Comparison of ENCODE assay signal across 20 cellular contexts in the genomic region with DNA sequence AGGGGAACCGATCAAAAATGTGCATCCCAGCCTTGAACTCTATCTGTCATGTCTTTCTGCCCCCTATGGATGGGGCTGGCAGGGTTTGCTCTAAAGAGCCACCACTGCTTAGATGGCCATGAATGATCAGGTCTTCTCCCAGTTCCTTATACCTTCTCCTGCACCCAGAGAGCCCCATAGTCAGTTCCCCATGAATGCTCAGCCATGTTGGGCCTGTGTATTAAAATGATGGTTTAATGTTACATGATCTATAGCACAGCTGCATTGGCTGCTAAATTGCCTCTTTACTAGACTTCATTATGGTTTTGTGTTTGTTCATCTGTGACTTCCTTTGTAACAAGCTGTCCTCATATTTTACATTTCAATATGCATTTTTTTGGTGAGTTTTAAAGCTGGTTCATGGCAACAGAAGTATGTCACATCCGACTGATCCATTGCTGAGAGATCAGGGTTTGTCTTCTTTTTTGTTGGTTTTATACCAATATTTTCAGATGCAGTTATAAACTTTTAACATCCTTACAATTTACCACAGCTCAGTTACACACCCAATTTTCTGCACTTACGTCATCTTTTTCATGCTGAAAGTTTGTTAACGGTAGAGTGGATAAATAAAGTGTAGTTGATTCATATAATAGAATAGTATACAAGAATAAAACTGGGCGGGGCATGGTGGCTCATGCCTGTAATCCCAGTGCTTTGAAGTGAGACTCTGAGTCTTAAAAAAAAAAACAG. TPM values are rescaled to one million over a fixed set of nuclear protein-coding genes. Genes with fewer than 3 reads are reported as not detected.
A peak's percentile ranks its signal among the peaks of the same experiment; 100 is the strongest.
DNase-seq lines count a peak whose midpoint lies in the region; ATAC-seq and TF ChIP-seq lines count a peak whose summit lies in the region.
"Had no signal": no experiment of that assay in that cellular context is flagged by ENCODE, and none has a peak within 500 bp of the region (broad histone marks: within the 10 kb centered on the region; RNA-seq: fewer than 3 reads in every experiment).

No MANE protein-coding gene starts in this region.

- H3K27ac ChIP-seq in HL-60 (replicated peaks) = peak overlapping the region; percentile 49
- H3K27ac ChIP-seq: C4-2B, hepatocyte had no signal

- no peaks in the 10 kb centered on the region for H3K27me3 ChIP-seq in HL-60 (ENCODE audit: insufficient read depth, poor library complexity, severe bottlenecking)
- H3K27me3 ChIP-seq: hepatocyte had no signal

- H3K4me3 ChIP-seq in HL-60 (replicated peaks; ENCODE audit: insufficient read depth, low read length) = no peak overlapping the region
- H3K4me3 ChIP-seq: hepatocyte had no signal

- H3K4me1 Mint-ChIP-seq in activated T-helper 2 cell treated with anti-CD3 and anti-CD28 coated beads, Interferon-gamma antibody, Interleukin-2, Interleukin-4, amounts not matched to agents 10 μg/mL and 5 μg/mL and 100 μg/mL, durations not matched to agents 14 hours and 24 hours and 36 hours (ENCODE audit: low read depth) = no peaks in the 10 kb centered on the region
- no peaks in the 10 kb centered on the region for H3K4me1 Mint-ChIP-seq in effector memory CD8-positive, alpha-beta T cell (ENCODE audit: low read depth in 2 of 2)
- H3K4me1 Mint-ChIP-seq: activated naive CD4-positive, alpha-beta T cell treated with anti-CD3 and anti-CD28 coated beads, Interleukin-2, amount 10 ng/mL, durations not matched to agents 7 days and 5 days had no signal

- H3K27ac Mint-ChIP-seq in activated T-helper 2 cell treated with anti-CD3 and anti-CD28 coated beads, Interferon-gamma antibody, Interleukin-2, Interleukin-4, amounts not matched to agents 10 μg/mL and 5 μg/mL and 100 μg/mL, durations not matched to agents 14 hours and 24 hours and 36 hours = no peak overlapping the region
- H3K27ac Mint-ChIP-seq in effector memory CD8-positive, alpha-beta T cell = no peak overlapping the region
- H3K27ac Mint-ChIP-seq: activated naive CD4-positive, alpha-beta T cell treated with anti-CD3 and anti-CD28 coated beads, Interleukin-2, amount 10 ng/mL, durations not matched to agents 7 days and 5 days; T-helper 1 cell treated with Interleukin-12 subunit alpha and Interleukin-12 subunit beta and Interleukin-4 antibody, amounts not matched to agents 30 μg/mL and 1 μg/mL, for 36 hours had no signal

- no peaks in the 10 kb centered on the region for H3K9me3 Mint-ChIP-seq in activated T-helper 2 cell treated with anti-CD3 and anti-CD28 coated beads, Interferon-gamma antibody, Interleukin-2, Interleukin-4, amounts not matched to agents 10 μg/mL and 5 μg/mL and 100 μg/mL, durations not matched to agents 14 hours and 24 hours and 36 hours
- peaks cover 0 to 2% of the 10 kb centered on the region in 2 donors for H3K9me3 Mint-ChIP-seq in effector memory CD8-positive, alpha-beta T cell
- H3K9me3 Mint-ChIP-seq: activated naive CD4-positive, alpha-beta T cell treated with anti-CD3 and anti-CD28 coated beads, Interleukin-2, amount 10 ng/mL, durations not matched to agents 7 days and 5 days; T-helper 1 cell treated with Interleukin-12 subunit alpha and Interleukin-12 subunit beta and Interleukin-4 antibody, amounts not matched to agents 30 μg/mL and 1 μg/mL, for 36 hours had no signal

- TF ChIP-seq CTCF in HL-60 (IDR thresholded peaks at IDR 0.05; ENCODE audit: insufficient read depth, low read length) = no peak

- peak; percentile 85 for ATAC-seq in esophagus mucosa
- ATAC-seq in effector memory CD8-positive, alpha-beta T cell (replicated peaks) = no peak

- peaks cover 10% of the 10 kb centered on the region for H3K27me3 Mint-ChIP-seq in activated T-helper 2 cell treated with anti-CD3 and anti-CD28 coated beads, Interferon-gamma antibody, Interleukin-2, Interleukin-4, amounts not matched to agents 10 μg/mL and 5 μg/mL and 100 μg/mL, durations not matched to agents 14 hours and 24 hours and 36 hours (ENCODE audit: low read depth)
- H3K27me3 Mint-ChIP-seq in effector memory CD8-positive, alpha-beta T cell = peaks cover 26 to 35% of the 10 kb centered on the region in 2 donors

- intact Hi-C loops in activated T-helper 2 cell treated with anti-CD3 and anti-CD28 coated beads, Interferon-gamma antibody, Interleukin-2, Interleukin-4, amounts not matched to agents 10 μg/mL and 5 μg/mL and 100 μg/mL, durations not matched to agents 14 hours and 24 hours and 36 hours (cut with micrococcal nuclease) = no loop called here

- DNase-seq in CMK (ENCODE audit: low read depth) (peak; percentile 48), HL-60 (ENCODE audit: low read depth in 1 of 2, low spot score in 1 of 2) (peak in 1 of 2 experiments; percentile 59), NCI-H69 (lab: John Stamatoyannopoulos, UW) (peak; percentile 96), amygdala (lab: John Stamatoyannopoulos, UW) (no peak), HuH-7.5 (ENCODE audit: low spot score) (no peak)
- no peak for DNase-seq in activated T-helper 2 cell treated with anti-CD3 and anti-CD28 coated beads, Interferon-gamma antibody, Interleukin-2, Interleukin-4, amounts not matched to agents 10 μg/mL and 5 μg/mL and 100 μg/mL, durations not matched to agents 14 hours and 24 hours and 36 hours (ENCODE audit: low spot score)
- no peak for DNase-seq in effector memory CD8-positive, alpha-beta T cell
- DNase-seq: activated CD4-positive, alpha-beta T cell treated with anti-CD3 and anti-CD28 coated beads for 4 hours; activated CD8-positive, alpha-beta memory T cell treated with anti-CD3 and anti-CD28 coated beads, Interleukin-2, amount 50 U/mL, for 48 hours; activated naive CD4-positive, alpha-beta T cell treated with anti-CD3 and anti-CD28 coated beads, Interleukin-2, amount 10 ng/mL, durations not matched to agents 7 days and 5 days; effector CD8-positive, alpha-beta T cell; HCEC 1CT; IMR-90; NCI-H1436 treated with DMSO at 0.1 percent for 48 hours; NCI-H82; small intestine had no signal

- no peak overlapping the region for H3K4me3 Mint-ChIP-seq in activated T-helper 2 cell treated with anti-CD3 and anti-CD28 coated beads, Interferon-gamma antibody, Interleukin-2, Interleukin-4, amounts not matched to agents 10 μg/mL and 5 μg/mL and 100 μg/mL, durations not matched to agents 14 hours and 24 hours and 36 hours (ENCODE audit: low read depth)
- no peak overlapping the region for H3K4me3 Mint-ChIP-seq in effector memory CD8-positive, alpha-beta T cell
- H3K4me3 Mint-ChIP-seq: activated naive CD4-positive, alpha-beta T cell treated with anti-CD3 and anti-CD28 coated beads, Interleukin-2, amount 10 ng/mL, durations not matched to agents 7 days and 5 days; T-helper 1 cell treated with Interleukin-12 subunit alpha and Interleukin-12 subunit beta and Interleukin-4 antibody, amounts not matched to agents 30 μg/mL and 1 μg/mL, for 36 hours had no signal

- no peaks in the 10 kb centered on the region for H3K36me3 Mint-ChIP-seq in activated T-helper 2 cell treated with anti-CD3 and anti-CD28 coated beads, Interferon-gamma antibody, Interleukin-2, Interleukin-4, amounts not matched to agents 10 μg/mL and 5 μg/mL and 100 μg/mL, durations not matched to agents 14 hours and 24 hours and 36 hours (ENCODE audit: low read depth)
- H3K36me3 Mint-ChIP-seq in effector memory CD8-positive, alpha-beta T cell (ENCODE audit: insufficient read depth) = peaks cover 3% of the 10 kb centered on the region
- H3K36me3 Mint-ChIP-seq: activated naive CD4-positive, alpha-beta T cell treated with anti-CD3 and anti-CD28 coated beads, Interleukin-2, amount 10 ng/mL, durations not matched to agents 7 days and 5 days had no signal

RNA-seq across cellular contexts. Expression of gene SMAD2, which starts 56.4 kb away (rescaled TPM):
- total RNA-seq in esophagus mucosa = 87.2 TPM
- 353 and 358 TPM in 2 replicates for total RNA-seq in activated T-helper 2 cell treated with anti-CD3 and anti-CD28 coated beads, Interferon-gamma antibody, Interleukin-2, Interleukin-4, amounts not matched to agents 10 μg/mL and 5 μg/mL and 100 μg/mL, durations not matched to agents 14 hours and 24 hours and 36 hours

Comparison
In these comparisons a context has a peak if more than half of its experiments do, and no peak if none do; other contexts are left out.
1. DNase-seq: peak in CMK (single experiment) and NCI-H69 (single experiment); none in activated T-helper 2 cell treated with anti-CD3 and anti-CD28 coated beads, Interferon-gamma antibody, Interleukin-2, Interleukin-4, amounts not matched to agents 10 μg/mL and 5 μg/mL and 100 μg/mL, durations not matched to agents 14 hours and 24 hours and 36 hours (single experiment), amygdala (0 of 56), HuH-7.5 (single experiment) and effector memory CD8-positive, alpha-beta T cell (0 of 3).